ENCODE assay signal across 8 cellular contexts in genomic region chr16:89700100-89700648, GRCh38. TPM values are rescaled to one million over a fixed set of nuclear protein-coding genes. Genes with fewer than 3 reads are reported as not detected.
A peak's percentile ranks its signal among the peaks of the same experiment; 100 is the strongest.
DNase-seq lines count a peak whose midpoint lies in the region; ATAC-seq, FAIRE-seq and TF ChIP-seq lines count a peak whose summit lies in the region.

No MANE protein-coding gene starts in this region.

- H3K27me3 ChIP-seq in GM06990 (replicated peaks; ENCODE audit: control insufficient read depth, insufficient read depth, low read length) (no peaks in the 10 kb centered on the region), cardiac muscle cell (no peaks in the 10 kb centered on the region), pancreas (no peaks in the 10 kb centered on the region), tibial artery (peaks cover 0 to 16% of the 10 kb centered on the region in 2 donors)

- H3K4me1 ChIP-seq in cardiac muscle cell (ENCODE audit: low read depth) = peaks cover 8% of the 10 kb centered on the region
- peaks cover 0 to 9% (median 7%) of the 10 kb centered on the region in 3 donors for H3K4me1 ChIP-seq in pancreas
- peaks cover 7 to 29% (median 26%) of the 10 kb centered on the region in 4 donors for H3K4me1 ChIP-seq in tibial artery

- DNase-seq in GM06990 (ENCODE audit: extremely low read depth, insufficient read length) (peak; percentile 94), NCI-H1436 (lab: John Stamatoyannopoulos, UW) (peak; percentile 99), SW480 (ENCODE audit: low spot score) (peak; percentile 99), cardiac muscle cell (ENCODE audit: low read depth in 1 of 2, low spot score in 1 of 2) (peak; percentile 98 to 100), pancreas (peak; percentile 99 to 100 (median 100)), tibial artery (peak; percentile 97 to 99)

- peak overlapping the region; percentile 66 for H3K4me3 ChIP-seq in GM06990 (replicated peaks; ENCODE audit: low read depth, low read length)
- H3K4me3 ChIP-seq in cardiac muscle cell = peak overlapping the region; percentile 49
- H3K4me3 ChIP-seq in pancreas = peak overlapping the region; percentile 56 to 76 (median 70)
- H3K4me3 ChIP-seq in tibial artery = peak overlapping the region; percentile 60 to 88

- H3K9me3 ChIP-seq in cardiac muscle cell (ENCODE audit: low read depth) (no peaks in the 10 kb centered on the region), pancreas (no peaks in the 10 kb centered on the region), tibial artery (no peaks in the 10 kb centered on the region)

- intact Hi-C loops in pancreas (cut with DNase I) (no loop called here), tibial artery (cut with DNase I; ENCODE audit: low total_unique reads) (loop anchor here (2.0 kb wide), 1 partner anchor 173 kb away; the partner anchor contains the start of gene TCF25)

- H3K36me3 ChIP-seq in GM06990 (ENCODE audit: control insufficient read depth, insufficient read depth, low read length) (peaks cover 3% of the 10 kb centered on the region), cardiac muscle cell (no peaks in the 10 kb centered on the region), pancreas (no peaks in the 10 kb centered on the region), tibial artery (peaks cover 0 to 27% (median 7%) of the 10 kb centered on the region in 3 donors)

- FAIRE-seq in pancreas (lab: Jason Lieb, UNC) = peak; percentile 26

- TF ChIP-seq CTCF in GM06990 (IDR thresholded peaks at IDR 0.05; ENCODE audit: insufficient read depth, low read length, poor library complexity, severe bottlenecking) (peak; percentile 88), cardiac muscle cell (IDR thresholded peaks at IDR 0.05; ENCODE audit: low read depth, low read length) (peak; percentile 56), pancreas (IDR thresholded peaks at IDR 0.05) (peak; percentile 76 to 87 (median 80)), tibial artery (IDR thresholded peaks at IDR 0.05) (peak; percentile 51 to 67)

- H3K27ac ChIP-seq in adipose tissue (ENCODE audit: low read depth, low read length) (peak overlapping the region; percentile 12), cardiac muscle cell (peak overlapping the region; percentile 53), pancreas (peak overlapping the region; percentile 88 to 97 (median 94)), tibial artery (peak overlapping the region; percentile 84)

- peak; percentile 31 for ATAC-seq in HG02623 (IDR thresholded peaks at IDR 0.05; ENCODE audit: unreplicated experiment)
- peak; percentile 68 to 81 (median 70) for ATAC-seq in pancreas

- 0 to 1% (median 0%) methylated on average over 25 to 30 of the region's 30 CpGs for WGBS in adipose tissue, 3 donors
- 0% methylated on average over 28 to 30 of the region's 30 CpGs for WGBS in pancreas, 2 donors

RNA-seq across cellular contexts. Expression of gene SPATA2L, which starts 1.3 kb away (rescaled TPM):
- polyA plus RNA-seq in adipose tissue (10 to 100 TPM in 2 of 3 donors, 1 to 10 TPM in 1; 7.3 to 22.6 (median 11.6) TPM), cardiac muscle cell (12.3 and 17.1 TPM in 2 replicates), pancreas (10 to 100 TPM; 14.8 to 16.6 TPM)
- total RNA-seq in cardiac muscle cell (15.5 and 25.2 TPM in 2 replicates), pancreas (10 to 100 TPM in 4 of 6 donors, 1 to 10 TPM in 2; 9.2 to 22.3 (median 11.1) TPM)

RNA-seq across cellular contexts. Expression of gene CDK10, which starts 13.7 kb away (rescaled TPM):
- polyA plus RNA-seq in adipose tissue (10 to 100 TPM; 58.4 to 66.1 (median 59.4) TPM), cardiac muscle cell (142 and 159 TPM in 2 replicates), pancreas (100 to 1,000 TPM; 224 to 253 TPM)
- total RNA-seq in cardiac muscle cell (58.8 and 76.3 TPM in 2 replicates), pancreas (10 to 100 TPM; 33.7 to 92.7 (median 51.3) TPM)

RNA-seq across cellular contexts. Expression of gene VPS9D1, which starts 20.5 kb away (rescaled TPM):
- polyA plus RNA-seq in adipose tissue (10 to 100 TPM in 2 of 3 donors, 1 to 10 TPM in 1; 5.9 to 19.8 (median 17.3) TPM), cardiac muscle cell (15.4 and 22.3 TPM in 2 replicates), pancreas (10 to 100 TPM; 27.3 to 30.1 TPM)
- total RNA-seq in cardiac muscle cell (21.3 and 30.0 TPM in 2 replicates), pancreas (1 to 10 TPM; 3.9 to 7.5 (median 5.6) TPM)

RNA-seq across cellular contexts. Expression of gene ZNF276, which starts 21.2 kb away (rescaled TPM):
- polyA plus RNA-seq in adipose tissue (10 to 100 TPM; 10.7 to 22.5 (median 20.1) TPM), cardiac muscle cell (16.2 and 22.5 TPM in 2 replicates), pancreas (10 to 100 TPM; 29.1 to 49.3 TPM)
- total RNA-seq in cardiac muscle cell (30.4 and 43.2 TPM in 2 replicates), pancreas (10 to 100 TPM in 4 of 6 donors, 1 to 10 TPM in 2; 7.9 to 18.7 (median 10.7) TPM)

RNA-seq across cellular contexts. Expression of gene SPATA33, which starts 42.5 kb away (rescaled TPM):
- 1 to 10 TPM; 2.7 to 3.1 (median 2.8) TPM for polyA plus RNA-seq in adipose tissue
- 8.3 and 12.6 TPM in 2 replicates for total RNA-seq in cardiac muscle cell
- 13.2 and 13.5 TPM in 2 replicates for polyA plus RNA-seq in cardiac muscle cell
- 1 to 10 TPM; 2.4 to 6.3 (median 3.3) TPM for total RNA-seq in pancreas
- polyA plus RNA-seq in pancreas = 1 to 10 TPM; 8.3 to 9.3 TPM

Comparison
In these comparisons a context has a peak if more than half of its experiments do, and no peak if none do; other contexts are left out.
1. Peak in every context shown above with its lines: DNase-seq, ATAC-seq, H3K4me3 ChIP-seq and H3K27ac ChIP-seq.
2. H3K27ac ChIP-seq: peak in every context shown above with its lines; median percentile 94 in pancreas; 84 in tibial artery; 53 in cardiac muscle cell; 12 in adipose tissue.